Comparison of ENCODE assay signal across 21 cellular contexts in the genomic region with DNA sequence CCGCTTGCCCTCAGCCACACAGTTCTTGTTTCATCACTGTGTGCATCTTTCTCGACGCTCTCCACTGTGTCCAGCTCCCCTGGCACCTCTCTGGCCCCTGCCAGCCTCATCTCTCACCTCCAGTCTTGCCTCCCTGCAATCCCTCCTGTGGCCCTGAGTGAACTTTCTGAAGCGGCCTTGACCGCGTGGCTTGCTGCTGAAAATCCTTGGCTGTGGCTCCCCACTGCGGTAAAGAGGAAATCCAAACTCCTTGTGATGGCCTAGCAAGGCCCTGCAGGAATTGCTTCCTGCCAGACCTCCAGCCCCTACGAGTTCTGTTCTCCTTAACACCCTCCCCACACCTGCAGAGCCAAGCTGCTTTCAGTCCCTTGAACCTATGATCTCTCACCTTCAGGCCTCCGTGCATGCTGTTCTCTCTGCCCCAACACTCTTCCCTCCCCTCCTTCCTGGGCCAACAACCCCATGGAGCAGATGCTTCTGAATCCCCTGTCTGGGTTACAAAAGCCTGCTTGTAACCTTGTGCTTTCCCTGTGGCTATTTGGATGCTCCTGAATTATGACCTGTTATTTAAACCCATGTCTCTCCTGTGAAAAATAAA. TPM values are rescaled to one million over a fixed set of nuclear protein-coding genes. Genes with fewer than 3 reads are reported as not detected.
A peak's percentile ranks its signal among the peaks of the same experiment; 100 is the strongest.
DNase-seq lines count a peak whose midpoint lies in the region; ATAC-seq, FAIRE-seq and TF ChIP-seq lines count a peak whose summit lies in the region.
"Had no signal": no experiment of that assay in that cellular context is flagged by ENCODE, and none has a peak within 500 bp of the region (broad histone marks: within the 10 kb centered on the region; RNA-seq: fewer than 3 reads in every experiment).

No MANE protein-coding gene starts in this region.

- peak overlapping the region; percentile 75 for H3K23ac ChIP-seq in mesendoderm (ENCODE audit: low read length)
- peak overlapping the region; percentile 18 for H3K23ac ChIP-seq in neuronal stem cell (ENCODE audit: low read depth, low read length, poor library complexity)

- no peak overlapping the region for H2BK15ac ChIP-seq in mesendoderm (replicated peaks; ENCODE audit: low read depth)
- peak overlapping the region; percentile 3 for H2BK15ac ChIP-seq in neuronal stem cell (ENCODE audit: low read length)

- H3K4me2 ChIP-seq in K562 (ENCODE audit: insufficient read depth, low read length) (no peak overlapping the region), mesendoderm (ENCODE audit: low read length) (no peak overlapping the region), neuronal stem cell (ENCODE audit: insufficient read depth, low read length, poor library complexity, severe bottlenecking) (no peak overlapping the region)

- no peak overlapping the region for H3K56ac ChIP-seq in mesendoderm (ENCODE audit: low read length)

- H3K4me3 ChIP-seq in K562 (no peak overlapping the region), mesendoderm (ENCODE audit: low read length) (no peak overlapping the region), neuronal stem cell (ENCODE audit: low read length in 2 of 2) (no peak overlapping the region), HAP-1 (no peak overlapping the region)
- H3K4me3 ChIP-seq: GM23248 had no signal

- DNase-seq in AG20443 (ENCODE audit: low spot score) (peak; percentile 2), K562 (ENCODE audit: extremely low read depth in 1 of 4, low spot score in 3 of 4) (no peak), mesendoderm (no peak), neuronal stem cell (ENCODE audit: low spot score) (no peak), HAP-1 (ENCODE audit: low spot score in 2 of 2) (no peak), RPMI8226 (no peak)
- no peak for DNase-seq in activated effector memory CD4-positive, alpha-beta T cell treated with anti-CD3 and anti-CD28 coated beads, Interleukin-2, amount 50 U/mL, for 16 hours
- DNase-seq: ACHN; AML-193; CD4-positive, alpha-beta memory T cell; DMS153; DMS79; GDM1; GM23248; HCEC 1CT had no signal

- TF ChIP-seq RAD21 in K562 (CRISPR knock-in tag; conservative IDR thresholded peaks at IDR 0.05 in 1 of 2, IDR thresholded peaks at IDR 0.05 in 1 of 2), result peak in 1 of 2 experiments; percentile 40; a peak in 1 of 4 replicates

- H4K8ac ChIP-seq in mesendoderm (ENCODE audit: low read depth, low read length), result no peak overlapping the region
- H4K8ac ChIP-seq in neuronal stem cell (ENCODE audit: low read depth, low read length), result no peak overlapping the region

- H3K9ac ChIP-seq in K562 (ENCODE audit: insufficient read depth in 1 of 2, low read depth in 2 of 2, low read length in 2 of 2), result no peak overlapping the region
- H3K9ac ChIP-seq in mesendoderm (ENCODE audit: low read length), result no peak overlapping the region
- H3K9ac ChIP-seq in neuronal stem cell (ENCODE audit: low read depth, low read length, poor library complexity), result no peak overlapping the region
- H3K9ac ChIP-seq: GM23248 had no signal

- H3K27me3 ChIP-seq in K562 (ENCODE audit: control insufficient read depth in 2 of 2, insufficient read depth in 2 of 2, low read length in 2 of 2) (peaks cover 3 to 29% of the 10 kb centered on the region in 2 experiments; a peak in 4 of 5 replicates), mesendoderm (ENCODE audit: insufficient read depth, low read length, poor library complexity) (no peaks in the 10 kb centered on the region), neuronal stem cell (ENCODE audit: control insufficient read depth in 3 of 3, insufficient read depth in 3 of 3, low read depth in 1 of 3, low read length in 3 of 3) (no peaks in the 10 kb centered on the region), HAP-1 (ENCODE audit: low read depth) (no peaks in the 10 kb centered on the region)

- no peak overlapping the region for H2BK5ac ChIP-seq in mesendoderm (ENCODE audit: low read length)
- H2BK5ac ChIP-seq in neuronal stem cell (ENCODE audit: low read length), result no peak overlapping the region

- H2AK5ac ChIP-seq in mesendoderm (ENCODE audit: low read length) (no peak overlapping the region), neuronal stem cell (ENCODE audit: low read depth, low read length) (no peak overlapping the region)

- H3K14ac ChIP-seq in neuronal stem cell (ENCODE audit: low read length), result no peak overlapping the region

- POLR2A ChIA-PET in K562 (lab: Yijun Ruan, JAX), result no interaction called here

- no peak overlapping the region for H2AFZ ChIP-seq in K562 (ENCODE audit: low read depth, low read length)
- H2AFZ ChIP-seq in neuronal stem cell (ENCODE audit: low read length), result no peak overlapping the region
- H2AFZ ChIP-seq: GM23248 had no signal

- H2BK120ac ChIP-seq in mesendoderm (ENCODE audit: low read depth, low read length) (no peak overlapping the region), neuronal stem cell (ENCODE audit: low read depth, low read length) (no peak overlapping the region)

- no peaks in the 10 kb centered on the region for H3K36me3 ChIP-seq in K562 (ENCODE audit: control insufficient read depth, insufficient read depth, low read length)
- H3K36me3 ChIP-seq in mesendoderm (ENCODE audit: control insufficient read depth, insufficient read depth, low read length), result no peaks in the 10 kb centered on the region
- no peaks in the 10 kb centered on the region for H3K36me3 ChIP-seq in neuronal stem cell (replicated peaks in 1 of 2; ENCODE audit: control insufficient read depth in 2 of 2, insufficient read depth in 2 of 2, low read length in 2 of 2)
- no peaks in the 10 kb centered on the region for H3K36me3 ChIP-seq in HAP-1 (replicated peaks)

- H3K9me3 ChIP-seq in K562 (replicated peaks; ENCODE audit: control insufficient read depth, insufficient read depth, low read depth, low read length), result no peaks in the 10 kb centered on the region
- no peaks in the 10 kb centered on the region for H3K9me3 ChIP-seq in neuronal stem cell (replicated peaks in 1 of 2; ENCODE audit: control insufficient read depth in 2 of 2, insufficient read depth in 1 of 2, low read depth in 1 of 2, low read length in 2 of 2)
- no peaks in the 10 kb centered on the region for H3K9me3 ChIP-seq in HAP-1

- H4K5ac ChIP-seq in mesendoderm (ENCODE audit: low read length), result no peak overlapping the region

- no peaks in the 10 kb centered on the region for H3K79me2 ChIP-seq in K562 (ENCODE audit: control insufficient read depth, insufficient read depth, low read length)
- H3K79me2 ChIP-seq in mesendoderm (ENCODE audit: control insufficient read depth, insufficient read depth, low read length), result no peaks in the 10 kb centered on the region

- H3K9me1 ChIP-seq in K562 (ENCODE audit: control insufficient read depth, insufficient read depth, low read length), result peaks cover 2% of the 10 kb centered on the region

- H3K27ac ChIP-seq in K562 (ENCODE audit: extremely low read depth, low read depth, low read length) (no peak overlapping the region), mesendoderm (ENCODE audit: low read depth, low read length) (no peak overlapping the region), neuronal stem cell (replicated peaks; ENCODE audit: low read length) (no peak overlapping the region)
- H3K27ac ChIP-seq: C4-2B, GM23248 had no signal

- H4K20me1 ChIP-seq in K562 (replicated peaks; ENCODE audit: control insufficient read depth, insufficient read depth, low read length), result no peaks in the 10 kb centered on the region

- H2BK12ac ChIP-seq in neuronal stem cell (ENCODE audit: low read length), result no peak overlapping the region

- in situ Hi-C loops in K562 (cut with MboI) (no loop called here), HAP-1 (cut with MboI; ENCODE audit: low sequenced_read_pairs) (no loop called here)

- CTCF ChIA-PET in K562 (lab: Yijun Ruan, JAX; ENCODE audit: low intra/inter-chr PET ratio), result no interaction called here

- H3K18ac ChIP-seq in mesendoderm (ENCODE audit: low read length), result no peak overlapping the region
- peak overlapping the region; percentile 15 for H3K18ac ChIP-seq in neuronal stem cell (ENCODE audit: low read length)

- FAIRE-seq in K562 (lab: Jason Lieb, UNC), result no peak
- FAIRE-seq: A204.1, GM12892, GM18507, HTR-8/SVneo had no signal

- H3K4ac ChIP-seq in mesendoderm (ENCODE audit: low read depth, low read length), result no peak overlapping the region
- H3K4ac ChIP-seq in neuronal stem cell (ENCODE audit: low read length), result no peak overlapping the region

- no TSS peak for BruUV-seq in K562 (replicated peaks; lab: Mats Ljungman, UMichigan)

- 0 out of 6 replicates have a peak, but pooled peaks of 1 of the 3 experiments have one; percentile 2 for TF ChIP-seq CTCF in K562 (IDR thresholded peaks at IDR 0.05 in 2 of 3, conservative IDR thresholded peaks at IDR 0.05 in 1 of 3; ENCODE audit: insufficient read depth in 2 of 3, low read depth in 1 of 3, low read length in 3 of 3)

- WGBS in K562 (ENCODE audit: insufficient coverage, low coverage, missing lambda C conversion rate), result 2% methylated on average over 9 of the region's 9 CpGs
- WGBS in mesendoderm (ENCODE audit: extremely low coverage, insufficient coverage, low lambda C conversion rate), result no CpG with 5 or more reads among the region's 9 CpGs
- no CpG with 5 or more reads among the region's 9 CpGs for WGBS in neuronal stem cell (ENCODE audit: extremely low coverage in 2 of 2, insufficient read length in 2 of 2, insufficient replicate concordance in 1 of 2), 2 donors

- TF ChIP-seq POLR2A in K562 (conservative IDR thresholded peaks at IDR 0.05), result no peak

- no peak for TF ChIP-seq EP300 in K562 (IDR thresholded peaks at IDR 0.05; ENCODE audit: low read length)

- H4K91ac ChIP-seq in neuronal stem cell (ENCODE audit: low read depth, low read length, poor library complexity), result no peak overlapping the region

- H3K79me1 ChIP-seq in mesendoderm (ENCODE audit: low read length) (no peaks in the 10 kb centered on the region), neuronal stem cell (ENCODE audit: low read depth, low read length) (no peaks in the 10 kb centered on the region)

- H3K4me1 ChIP-seq in K562 (replicated peaks in 1 of 2; ENCODE audit: control insufficient read depth in 2 of 2, insufficient read depth in 2 of 2, low read length in 2 of 2) (0 out of 5 replicates have a peak, but pooled peaks cover 0 to 3% of the 10 kb centered on the region in 2 experiments), mesendoderm (ENCODE audit: control insufficient read depth, low read depth, low read length) (no peaks in the 10 kb centered on the region), neuronal stem cell (ENCODE audit: control insufficient read depth in 2 of 2, insufficient read depth in 1 of 2, low read depth in 1 of 2, low read length in 2 of 2) (peaks cover 3 to 4% of the 10 kb centered on the region in 2 donors), HAP-1 (no peaks in the 10 kb centered on the region)

- peak; percentile 65 for ATAC-seq in K562
- no peak for ATAC-seq in HG02759 (IDR thresholded peaks at IDR 0.05; ENCODE audit: unreplicated experiment)

- intact Hi-C loops in K562 (cut with micrococcal nuclease), result no loop called here

RNA-seq across cellular contexts. Expression of gene BRD7, which starts 33.6 kb away (rescaled TPM):
- total RNA-seq in K562 (2011; cell fraction: chromatin; rRNA removed; ENCODE audit: low replicate concordance), result 29.1 and 47.8 TPM in 2 replicates
- 16.5 and 17.9 TPM in 2 replicates for total RNA-seq in K562 (2011; cell fraction: nucleolus; rRNA removed)
- 26.1 and 42.0 TPM in 2 replicates for total RNA-seq in K562 (2011; cell fraction: nucleoplasm; rRNA removed)
- 68.7 and 80.5 TPM in 2 replicates for total RNA-seq in K562 (2014; rRNA removed)
- 101 TPM in 2 replicates for total RNA-seq in K562 (2014; rRNA removed; fragmentation: Illumina TruSeq; extraction: Trizol)
- total RNA-seq in K562 (2015; rRNA removed; fragmentation: Illumina TruSeq; extraction: Trizol), result 82.3 and 90.0 TPM in 2 replicates
- 67.3 and 68.5 TPM in 2 replicates for total RNA-seq in K562 (2021)
- 77.9 and 95.9 TPM in 2 replicates for polyA plus RNA-seq in K562 (2011; rRNA removed)
- 13.9 and 27.6 TPM in 2 replicates for polyA plus RNA-seq in K562 (2011; cell fraction: cytosol; rRNA removed)
- 53.1 and 64.2 TPM in 2 replicates for polyA plus RNA-seq in K562 (2011; cell fraction: nucleus; rRNA removed)
- polyA plus RNA-seq in K562 (2012), result 53.8 and 86.1 TPM in 2 replicates
- polyA plus RNA-seq in K562 (2014; fragmentation: Illumina TruSeq; extraction: Trizol), result 92.4 and 94.7 TPM in 2 replicates
- polyA plus RNA-seq in K562 (2014; fragmentation: Nextera tagmentation; extraction: Ambion mirVana), result 10 to 100 TPM; 20.6 to 26.3 TPM
- 54.7 and 59.7 TPM in 2 replicates for polyA plus RNA-seq in K562 (2014; rRNA removed)
- polyA minus RNA-seq in K562 (2011; rRNA and poly(A)+ RNA removed), result 83.8 and 86.3 TPM in 2 replicates
- 21.9 and 36.5 TPM in 2 replicates for polyA minus RNA-seq in K562 (2011; cell fraction: cytosol; rRNA and poly(A)+ RNA removed)
- 23.4 and 33.0 TPM in 2 replicates for polyA minus RNA-seq in K562 (2011; cell fraction: nucleus; rRNA and poly(A)+ RNA removed)
- 134 TPM for polyA plus RNA-seq in mesendoderm (2013, experiment 1 of 2)
- 139 TPM for polyA plus RNA-seq in mesendoderm (2013, experiment 2 of 2)
- polyA plus RNA-seq in neuronal stem cell (2013, experiment 1 of 2), result 185 TPM
- polyA plus RNA-seq in neuronal stem cell (2013, experiment 2 of 2), result 195 TPM
